ENCODE assay signal across 1 cellular context in the genomic region with DNA sequence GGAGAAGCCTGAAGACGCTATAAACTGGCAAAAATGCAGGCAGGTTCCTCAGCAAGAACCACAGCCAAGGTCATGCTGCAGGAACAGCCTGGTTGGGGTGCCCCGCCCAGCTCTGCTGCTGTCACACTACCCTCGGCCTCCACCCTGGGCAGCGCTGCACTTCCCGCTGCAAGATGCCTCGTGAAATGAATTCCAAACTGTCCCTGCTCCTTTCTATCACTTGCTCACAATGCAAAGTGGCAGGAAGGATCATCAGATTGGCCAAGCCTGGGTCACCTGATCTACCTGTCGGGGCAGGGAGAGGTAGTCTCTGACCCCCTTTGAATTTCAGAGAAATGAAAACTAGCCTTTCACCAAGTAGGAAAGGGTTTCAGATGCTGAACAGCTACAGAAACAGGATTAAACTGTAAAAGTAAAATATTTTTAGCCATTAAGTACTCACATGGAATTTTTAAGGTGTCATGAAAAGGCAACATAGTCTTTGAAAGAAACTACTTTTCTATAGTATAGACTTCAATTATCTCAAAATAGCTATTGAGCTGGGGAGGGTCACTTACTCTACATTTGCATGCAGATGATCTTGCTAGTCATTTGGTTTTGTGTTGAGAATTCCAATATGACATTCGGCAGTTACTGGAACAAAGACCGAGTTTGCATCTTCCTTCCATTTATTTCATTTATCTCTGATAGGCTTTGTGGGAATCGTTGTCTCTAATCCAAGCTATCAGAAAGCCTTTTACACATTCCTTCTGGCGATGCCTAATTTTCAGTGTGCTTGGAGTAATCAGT.
TF ChIP-seq lines count a peak whose summit lies in the region.

No MANE protein-coding gene starts in this region.

TF ChIP-seq in H1, 55 proteins besides CTCF, POLR2A, EP300 and RAD21:
- TF ChIP-seq SAP30 (IDR thresholded peaks at IDR 0.05; ENCODE audit: insufficient read depth, insufficient replicate concordance, low read length): no peak
- peak; percentile 58 for TF ChIP-seq USF2 (IDR thresholded peaks at IDR 0.05; ENCODE audit: low read length)
- TF ChIP-seq, protein P1, sequence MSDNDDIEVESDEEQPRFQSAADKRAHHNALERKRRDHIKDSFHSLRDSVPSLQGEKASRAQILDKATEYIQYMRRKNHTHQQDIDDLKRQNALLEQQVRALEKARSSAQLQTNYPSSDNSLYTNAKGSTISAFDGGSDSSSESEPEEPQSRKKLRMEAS (IDR thresholded peaks at IDR 0.05): peak; percentile 70
- TF ChIP-seq CREB1 (IDR thresholded peaks at IDR 0.05): no peak
- TF ChIP-seq MAFK (IDR thresholded peaks at IDR 0.05; ENCODE audit: low read depth, low read length): no peak
- TF ChIP-seq YY1 (IDR thresholded peaks at IDR 0.05; ENCODE audit: low read depth, low read length): 0 out of 2 replicates have a peak, but pooled peaks have one; percentile 8
- no peak for TF ChIP-seq CHD2 (IDR thresholded peaks at IDR 0.05; ENCODE audit: low read length)
- no peak for TF ChIP-seq TEAD4 (IDR thresholded peaks at IDR 0.05; ENCODE audit: low read depth, low read length)
- TF ChIP-seq BACH1 (IDR thresholded peaks at IDR 0.05; ENCODE audit: low read length): no peak
- TF ChIP-seq SIN3A (conservative IDR thresholded peaks at IDR 0.05 in 1 of 2, IDR thresholded peaks at IDR 0.05 in 1 of 2; ENCODE audit: low read depth in 1 of 2, low read length in 2 of 2): no peak
- TF ChIP-seq, protein P2, sequence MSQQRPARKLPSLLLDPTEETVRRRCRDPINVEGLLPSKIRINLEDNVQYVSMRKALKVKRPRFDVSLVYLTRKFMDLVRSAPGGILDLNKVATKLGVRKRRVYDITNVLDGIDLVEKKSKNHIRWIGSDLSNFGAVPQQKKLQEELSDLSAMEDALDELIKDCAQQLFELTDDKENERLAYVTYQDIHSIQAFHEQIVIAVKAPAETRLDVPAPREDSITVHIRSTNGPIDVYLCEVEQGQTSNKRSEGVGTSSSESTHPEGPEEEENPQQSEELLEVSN (IDR thresholded peaks at IDR 0.05): peak; percentile 77
- TF ChIP-seq CBX8 (IDR thresholded peaks at IDR 0.05; ENCODE audit: borderline replicate concordance, low read depth, low read length): no peak
- no peak for TF ChIP-seq KDM1A (IDR thresholded peaks at IDR 0.05; ENCODE audit: borderline replicate concordance, low read length)
- no peak for TF ChIP-seq KDM4A (IDR thresholded peaks at IDR 0.05; ENCODE audit: low read depth, low read length, severe bottlenecking)
- no peak for TF ChIP-seq ATF2 (IDR thresholded peaks at IDR 0.05; ENCODE audit: low read length)
TF ChIP-seq in H1: peak in this region for 4.
